In the genomic region with DNA sequence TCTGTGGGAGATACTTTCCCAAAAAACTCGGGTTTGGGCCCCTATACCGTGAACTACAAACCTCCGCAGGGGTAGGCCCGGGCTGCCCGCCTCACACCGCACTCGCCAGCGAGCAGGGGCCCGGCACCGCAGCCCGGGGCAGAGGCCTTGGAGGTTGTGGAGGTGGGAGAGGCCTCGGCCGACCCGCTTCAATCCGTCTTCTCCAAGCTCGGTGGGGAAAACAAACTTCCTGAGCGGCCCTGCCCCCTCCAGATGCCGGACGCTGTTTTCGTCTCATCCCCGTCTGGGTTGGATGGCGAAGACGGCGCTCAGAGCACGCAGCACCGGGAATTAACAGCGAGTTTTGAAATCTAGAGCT, we compare ENCODE assay signal across 8 cellular contexts. TPM values are rescaled to one million over a fixed set of nuclear protein-coding genes. Genes with fewer than 3 reads are reported as not detected.
A peak's percentile ranks its signal among the peaks of the same experiment; 100 is the strongest.
DNase-seq lines count a peak whose midpoint lies in the region; ATAC-seq and TF ChIP-seq lines count a peak whose summit lies in the region.

No MANE protein-coding gene starts in this region.

- no peak for TF ChIP-seq CTCF in BJ (IDR thresholded peaks at IDR 0.05; ENCODE audit: insufficient read depth, low read depth, low read length)
- TF ChIP-seq CTCF in mucosa of descending colon (IDR thresholded peaks at IDR 0.05): no peak

- intact Hi-C loops in mucosa of descending colon (cut with DNase I, micrococcal nuclease): no loop called here

- H3K4me3 ChIP-seq in BJ (ENCODE audit: low read depth, low read length): peak overlapping the region; percentile 82
- H3K4me3 ChIP-seq in mucosa of descending colon: peak overlapping the region; percentile 23
- peak overlapping the region; percentile 54 to 79 for H3K4me3 ChIP-seq in stomach smooth muscle (ENCODE audit: low read length in 2 of 2)

- CTCF ChIA-PET in BJ (lab: Yijun Ruan, JAX): interaction anchor here (0.7 to 2.7 kb wide), 2 partner anchors 12 to 419 kb away, joined by 5 to 8 read pairs; no protein-coding TSS in a partner anchor

- peak overlapping the region; percentile 58 for H3K27ac ChIP-seq in stomach smooth muscle (ENCODE audit: low read length)

- H3K9me3 ChIP-seq in mucosa of descending colon (peaks cover 3% of the 10 kb centered on the region), stomach smooth muscle (ENCODE audit: control insufficient read depth in 2 of 2, low read length in 2 of 2) (no peaks in the 10 kb centered on the region)

- POLR2A ChIA-PET in BJ (lab: Charles Lee): no interaction called here

- DNase-seq in BJ (ENCODE audit: low read depth) (no peak), ecto neural progenitor cell (ENCODE audit: low spot score) (peak; percentile 76), mucosa of descending colon (peak in 2 of 3 donors; percentile 63 to 71), epidermal melanocyte (ENCODE audit: insufficient read length, low spot score) (no peak)

- H3K9ac ChIP-seq in stomach smooth muscle (ENCODE audit: low read length in 2 of 2): peak overlapping the region; percentile 63 to 72

- ATAC-seq in GM19397 (IDR thresholded peaks at IDR 0.05; ENCODE audit: unreplicated experiment) (peak; percentile 23), HG03432 (IDR thresholded peaks at IDR 0.05; ENCODE audit: unreplicated experiment) (peak; percentile 31), mucosa of descending colon (peak; percentile 42)
- peak; percentile 12 to 22 for ATAC-seq in activated CD4-positive, CD25-positive, alpha-beta regulatory T cell treated with anti-CD3 and anti-CD28 coated beads, Interleukin-2, amount 50 U/mL, for 24 hours

- no peaks in the 10 kb centered on the region for H3K27me3 ChIP-seq in BJ (ENCODE audit: control insufficient read depth, insufficient read depth, low read length)
- H3K27me3 ChIP-seq in stomach smooth muscle (ENCODE audit: control insufficient read depth in 1 of 2, insufficient read depth in 2 of 2, low read length in 2 of 2): no peaks in the 10 kb centered on the region

- H3K36me3 ChIP-seq in BJ (ENCODE audit: control insufficient read depth, insufficient read depth, low read length) (no peaks in the 10 kb centered on the region), mucosa of descending colon (ENCODE audit: low read depth) (no peaks in the 10 kb centered on the region), stomach smooth muscle (ENCODE audit: control insufficient read depth in 2 of 2, insufficient read depth in 2 of 2, low read length in 2 of 2) (no peaks in the 10 kb centered on the region)

- peaks cover 5% of the 10 kb centered on the region for H3K4me1 ChIP-seq in mucosa of descending colon (ENCODE audit: low read depth)
- peaks cover 10% of the 10 kb centered on the region for H3K4me1 ChIP-seq in stomach smooth muscle (ENCODE audit: control insufficient read depth, insufficient read depth, low read length)

RNA-seq across cellular contexts. Expression of a gene that starts 0.4 kb away (rescaled TPM):
- polyA plus RNA-seq in BJ (2011; rRNA removed): 23.3 and 25.4 TPM in 2 replicates
- polyA minus RNA-seq in BJ (2011; rRNA and poly(A)+ RNA removed): 5.1 and 6.8 TPM in 2 replicates
- total RNA-seq in mucosa of descending colon: 10 to 100 TPM in 1 of 3 donors, 1 to 10 TPM in 2; 2.7 to 11.5 (median 6.6) TPM

Comparison
In these comparisons a context has a peak if more than half of its experiments do, and no peak if none do; other contexts are left out.
1. DNase-seq: peak in ecto neural progenitor cell (single experiment) and mucosa of descending colon (2 of 3); none in BJ (single experiment) and epidermal melanocyte (single experiment).
2. H3K4me3 ChIP-seq: peak in every context shown above with its lines; median percentile 82 in BJ; 66 in stomach smooth muscle; 23 in mucosa of descending colon.
3. Peak in every context shown above with its lines, with median percentiles within 50 percentile points of each other: ATAC-seq.